Comparison of ENCODE assay signal across 29 cellular contexts in genomic region chr2:177812713-177813396, GRCh38.
DNase-seq lines count a peak whose midpoint lies in the region; ATAC-seq, FAIRE-seq and TF ChIP-seq lines count a peak whose summit lies in the region.
"Had no signal": no experiment of that assay in that cellular context is flagged by ENCODE, and none has a peak within 500 bp of the region (broad histone marks: within the 10 kb centered on the region; RNA-seq: fewer than 3 reads in every experiment).

No MANE protein-coding gene starts in this region.

- H2AFZ ChIP-seq in Loucy (ENCODE audit: low read length) (no peak overlapping the region), GM12878 (ENCODE audit: control insufficient read depth, low read depth, low read length) (no peak overlapping the region)

- H3K27ac Mint-ChIP-seq in type B pancreatic cell, result no peak overlapping the region
- H3K27ac Mint-ChIP-seq: activated naive CD4-positive, alpha-beta T cell treated with anti-CD3 and anti-CD28 coated beads, Interleukin-2, amount 50 U/mL, for 72 hours; effector memory CD8-positive, alpha-beta T cell had no signal

- intact Hi-C loops in GM12878 (cut with micrococcal nuclease; ENCODE audit: unreplicated experiment) (no loop called here), left ventricle myocardium superior (cut with micrococcal nuclease) (no loop called here)

- no peak overlapping the region for H3K27ac ChIP-seq in GM12878 (ENCODE audit: control insufficient read depth, insufficient read depth)
- H3K27ac ChIP-seq: esophagus muscularis mucosa had no signal

- H3K36me3 ChIP-seq in Loucy (ENCODE audit: insufficient read depth, low read length) (no peaks in the 10 kb centered on the region), GM12878 (ENCODE audit: control insufficient read depth in 2 of 2, insufficient read depth in 2 of 2, low read length in 1 of 2) (no peaks in the 10 kb centered on the region)
- H3K36me3 ChIP-seq: esophagus muscularis mucosa, MG63 had no signal

- SMC1A ChIA-PET in GM12878 (lab: Charles Lee; ENCODE audit: uncharacterized antibody, unreplicated experiment), result no interaction called here

- BruUV-seq in GM12878 (replicated peaks; lab: Mats Ljungman, UMichigan), result no TSS peak

- no peak for TF ChIP-seq RAD21 in GM12878 (IDR thresholded peaks at IDR 0.05; ENCODE audit: insufficient read depth, low read depth, low read length)

- no peaks in the 10 kb centered on the region for H3K9me3 ChIP-seq in Loucy (ENCODE audit: insufficient read depth, low read depth, low read length)
- no peaks in the 10 kb centered on the region for H3K9me3 ChIP-seq in GM12878 (replicated peaks; ENCODE audit: control insufficient read depth, insufficient read depth, low read length)
- H3K9me3 ChIP-seq: esophagus muscularis mucosa, MG63 had no signal

- H3K4me3 Mint-ChIP-seq in type B pancreatic cell, result no peak overlapping the region
- H3K4me3 Mint-ChIP-seq: CD4-positive, alpha-beta memory T cell; effector memory CD8-positive, alpha-beta T cell; neural crest cell had no signal

- H3K36me3 Mint-ChIP-seq in type B pancreatic cell, result no peaks in the 10 kb centered on the region
- H3K36me3 Mint-ChIP-seq: activated naive CD4-positive, alpha-beta T cell treated with anti-CD3 and anti-CD28 coated beads, Interleukin-2, amount 50 U/mL, for 72 hours; CD4-positive, alpha-beta memory T cell had no signal

- no peaks in the 10 kb centered on the region for H3K9me2 ChIP-seq in Loucy (replicated peaks; ENCODE audit: low read depth, low read length)

- H3K9ac ChIP-seq in Loucy (ENCODE audit: low read depth, low read length, poor library complexity, severe bottlenecking), result no peak overlapping the region
- H3K9ac ChIP-seq in GM12878 (ENCODE audit: control insufficient read depth, insufficient read depth, low read length), result no peak overlapping the region

- no peak for FAIRE-seq in GM12878 (lab: Jason Lieb, UNC)
- FAIRE-seq: A204.1, G401.6 had no signal

- H3K4me1 ChIP-seq in Loucy (ENCODE audit: insufficient read depth, low read length, poor library complexity, severe bottlenecking) (no peaks in the 10 kb centered on the region), GM12878 (ENCODE audit: control insufficient read depth, insufficient read depth, low read length) (no peaks in the 10 kb centered on the region)
- H3K4me1 ChIP-seq: esophagus muscularis mucosa had no signal

- ATAC-seq in GM12878 (peak; percentile 56), left ventricle myocardium superior (no peak)
- ATAC-seq: activated naive CD4-positive, alpha-beta T cell treated with anti-CD3 and anti-CD28 coated beads, Interleukin-2, amount 50 U/mL, for 72 hours; effector memory CD8-positive, alpha-beta T cell; right cardiac atrium; Right ventricle myocardium inferior had no signal

- H3F3A ChIP-seq in Loucy (ENCODE audit: low read depth), result no peaks in the 10 kb centered on the region

- H3K27me3 ChIP-seq in Loucy (ENCODE audit: insufficient read depth, low read length, poor library complexity, severe bottlenecking), result no peaks in the 10 kb centered on the region
- no peaks in the 10 kb centered on the region for H3K27me3 ChIP-seq in GM12878 (replicated peaks in 1 of 2; ENCODE audit: control insufficient read depth in 2 of 2, insufficient read depth in 2 of 2, low read length in 1 of 2)
- H3K27me3 ChIP-seq: esophagus muscularis mucosa, MG63 had no signal

- RAD21 ChIA-PET in GM12878 (lab: Charles Lee; ENCODE audit: unreplicated experiment), result no interaction called here

- no peaks in the 10 kb centered on the region for H4K20me1 ChIP-seq in Loucy (ENCODE audit: insufficient read depth, low read length, poor library complexity, severe bottlenecking)
- no peaks in the 10 kb centered on the region for H4K20me1 ChIP-seq in GM12878 (ENCODE audit: control insufficient read depth, insufficient read depth)

- H3K9me3 Mint-ChIP-seq in type B pancreatic cell, result no peaks in the 10 kb centered on the region
- H3K9me3 Mint-ChIP-seq: activated naive CD4-positive, alpha-beta T cell treated with anti-CD3 and anti-CD28 coated beads, Interleukin-2, amount 50 U/mL, for 72 hours; effector memory CD8-positive, alpha-beta T cell had no signal

- 11% methylated on average over 2 of the region's 2 CpGs for WGBS in GM12878 (ENCODE audit: insufficient coverage, insufficient replicate concordance, low lambda C conversion rate, missing lambda C conversion rate)

- H3K4me2 ChIP-seq in Loucy (ENCODE audit: low read depth, low read length, poor library complexity, severe bottlenecking) (no peak overlapping the region), GM12878 (ENCODE audit: control insufficient read depth, insufficient read depth) (no peak overlapping the region)

- no peak for TF ChIP-seq POLR2A in GM12878 (IDR thresholded peaks at IDR 0.05; ENCODE audit: low read depth, low read length)

- H3K79me2 ChIP-seq in Loucy (ENCODE audit: insufficient read depth, low read length) (no peaks in the 10 kb centered on the region), GM12878 (ENCODE audit: control insufficient read depth, insufficient read depth, low read length) (no peaks in the 10 kb centered on the region)

- TF ChIP-seq EP300 in GM12878 (IDR thresholded peaks at IDR 0.05; ENCODE audit: borderline replicate concordance in 1 of 2, control insufficient read depth in 1 of 2, low read depth in 2 of 2, low read length in 2 of 2), result no peak

- in situ Hi-C loops in GM12878 (cut with MboI), result no loop called here

- CTCF ChIA-PET in GM12878 (lab: Yijun Ruan, JAX), result interaction anchor here (0.6 to 1.4 kb wide), 3 partner anchors 11 to 560 kb away, joined by 3 to 5 read pairs (median 4); no protein-coding TSS in a partner anchor

- no peaks in the 10 kb centered on the region for H3K4me1 Mint-ChIP-seq in type B pancreatic cell (ENCODE audit: unreplicated experiment)
- H3K4me1 Mint-ChIP-seq: CD4-positive, alpha-beta memory T cell; neural crest cell had no signal

- H3K27me3 Mint-ChIP-seq in type B pancreatic cell, result peaks cover 9% of the 10 kb centered on the region

- POLR2A ChIA-PET in GM12878 (lab: Charles Lee), result no interaction called here

- H3K4me3 ChIP-seq in Loucy (ENCODE audit: low read length, poor library complexity, severe bottlenecking), result no peak overlapping the region
- no peak overlapping the region for H3K4me3 ChIP-seq in GM12878
- H3K4me3 ChIP-seq: esophagus muscularis mucosa, MG63 had no signal

- peak; percentile 8 for DNase-seq in NCI-H345 (lab: John Stamatoyannopoulos, UW)
- DNase-seq in NCI-H345 treated with DMSO at 0.1 percent for 48 hours (lab: John Stamatoyannopoulos, UW; ENCODE audit: unreplicated experiment), result no peak
- no peak for DNase-seq in GM12878 (ENCODE audit: low read depth, low spot score)
- no peak for DNase-seq in type B pancreatic cell (ENCODE audit: extremely low spot score, unreplicated experiment)
- DNase-seq in left ventricle myocardium superior, result no peak
- no peak for DNase-seq in GDM1 (lab: John Stamatoyannopoulos, UW)
- no peak for DNase-seq in cerebellar cortex (ENCODE audit: low spot score)
- DNase-seq: activated T-cell treated with anti-CD3 and anti-CD28 coated beads for 4 hours; anterior cingulate cortex; CD4-positive, alpha-beta memory T cell; cortex of kidney; DMS 273 treated with DMSO at 0.1 percent for 48 hours; effector memory CD8-positive, alpha-beta T cell; foreskin melanocyte; IMR-90; MG63; NCI-H1417 treated with DMSO at 0.1 percent for 48 hours; NCI-H2107; right cardiac atrium; stimulated activated CD4-positive, alpha-beta T cell treated with anti-CD3 and anti-CD28 coated beads, Interleukin-4, amount 100 ng/mL, for 1 hour; substantia nigra; T-helper 2 cell had no signal

- TF ChIP-seq CTCF in Loucy (conservative IDR thresholded peaks at IDR 0.05; ENCODE audit: low read length) (peak; percentile 31), GM12878 (IDR thresholded peaks at IDR 0.05 in 2 of 3, conservative IDR thresholded peaks at IDR 0.05 in 1 of 3; ENCODE audit: control insufficient read depth in 2 of 3, extremely low read depth in 1 of 3, insufficient read depth in 1 of 3, low read depth in 3 of 3, low read length in 3 of 3) (0 out of 6 replicates have a peak, but pooled peaks of 1 of the 3 experiments have one; percentile 8), type B pancreatic cell (conservative IDR thresholded peaks at IDR 0.05) (peak; percentile 42)

TF ChIP-seq in GM12878, 131 proteins besides CTCF, POLR2A, EP300 and RAD21 (continues in another document):
- TF ChIP-seq PBX3 (IDR thresholded peaks at IDR 0.05; ENCODE audit: insufficient replicate concordance, low read depth, low read length) (no peak), RELB (IDR thresholded peaks at IDR 0.05; ENCODE audit: low read depth) (no peak), POLR2AphosphoS5 (IDR thresholded peaks at IDR 0.05; ENCODE audit: low read length) (no peak), MYB (IDR thresholded peaks at IDR 0.05; ENCODE audit: borderline replicate concordance, low read depth, low read length) (no peak)
